In the genomic region with DNA sequence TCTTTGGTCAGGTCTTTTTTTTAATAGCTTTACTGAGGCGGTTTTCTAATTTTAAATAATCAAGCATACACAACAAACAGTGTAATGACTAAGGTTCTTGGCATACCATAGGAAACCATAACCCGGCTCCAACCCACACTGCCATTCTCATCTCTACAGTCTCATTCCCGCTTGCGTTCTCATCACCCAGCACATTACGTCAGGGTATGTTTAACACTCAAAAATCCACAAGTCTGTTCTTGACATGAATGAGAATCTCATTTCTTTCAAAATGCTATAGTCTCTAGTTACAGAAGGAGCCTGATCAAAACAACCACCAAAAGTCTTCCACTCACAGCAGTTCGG, we compare ENCODE assay signal across 8 cellular contexts. TPM values are rescaled to one million over a fixed set of nuclear protein-coding genes. Genes with fewer than 3 reads are reported as not detected.
DNase-seq lines count a peak whose midpoint lies in the region; ATAC-seq and TF ChIP-seq lines count a peak whose summit lies in the region.

No MANE protein-coding gene starts in this region.

- H3K36me3 ChIP-seq in psoas muscle (ENCODE audit: insufficient read depth in 1 of 2, low read depth in 1 of 2) = no peaks in the 10 kb centered on the region

- WGBS in psoas muscle, 3 donors = 1 to 2% (median 1%) methylated on average over 6 of the region's 6 CpGs

- DNase-seq in NOMO-1 treated with dmso at 0.1 percent for 144 hours (lab: John Stamatoyannopoulos, UW; ENCODE audit: unreplicated experiment) (peak; percentile 74), NOMO-1 treated with DMSO at 0.1 percent for 48 hours (lab: John Stamatoyannopoulos, UW; ENCODE audit: unreplicated experiment) (no peak), HS-5 (ENCODE audit: low read depth) (peak; percentile 60), fibroblast of villous mesenchyme (ENCODE audit: low read depth) (peak; percentile 72), psoas muscle (no peak), ecto neural progenitor cell (ENCODE audit: low spot score) (no peak)
- DNase-seq in activated CD4-positive, alpha-beta memory T cell treated with anti-CD3 and anti-CD28 coated beads, Interleukin-2, amount 10 ng/mL, durations not matched to agents 7 days and 5 days = no peak

- no peaks in the 10 kb centered on the region for H3K27me3 ChIP-seq in psoas muscle (ENCODE audit: insufficient read depth in 3 of 3, low read length in 2 of 3)

- POLR2A ChIA-PET in activated CD4-positive, alpha-beta memory T cell treated with anti-CD3 and anti-CD28 coated beads, Interleukin-2, amount 10 ng/mL, durations not matched to agents 7 days and 5 days (lab: Charles Lee) = interaction anchor here (0.8 to 4.6 kb wide), 15 partner anchors 9 to 1610 kb away, joined by 3 to 117 read pairs (median 4); a partner anchor contains a TSS

- no peaks in the 10 kb centered on the region for H3K27me3 Mint-ChIP-seq in activated CD4-positive, alpha-beta memory T cell treated with anti-CD3 and anti-CD28 coated beads, Interleukin-2, amount 10 ng/mL, durations not matched to agents 7 days and 5 days

- peak; percentile 33 for ATAC-seq in GM21515 (IDR thresholded peaks at IDR 0.05; ENCODE audit: unreplicated experiment)
- ATAC-seq in psoas muscle = peak in 2 of 4 donors; percentile 25 to 31

- peak overlapping the region; percentile 97 for H3K27ac Mint-ChIP-seq in activated CD4-positive, alpha-beta memory T cell treated with anti-CD3 and anti-CD28 coated beads, Interleukin-2, amount 10 ng/mL, durations not matched to agents 7 days and 5 days

- H3K4me1 ChIP-seq in psoas muscle = peaks cover 10% of the 10 kb centered on the region

- peak overlapping the region; percentile 78 for H3K27ac ChIP-seq in psoas muscle

- no peak for TF ChIP-seq CTCF in fibroblast of villous mesenchyme (IDR thresholded peaks at IDR 0.05; ENCODE audit: insufficient read depth, low read depth, low read length)
- TF ChIP-seq CTCF in psoas muscle (IDR thresholded peaks at IDR 0.05) = no peak

- peak overlapping the region; percentile 94 for H3K4me3 Mint-ChIP-seq in activated CD4-positive, alpha-beta memory T cell treated with anti-CD3 and anti-CD28 coated beads, Interleukin-2, amount 10 ng/mL, durations not matched to agents 7 days and 5 days

- H3K4me3 ChIP-seq in fibroblast of villous mesenchyme (ENCODE audit: low read depth, low read length) (peak overlapping the region; percentile 77), psoas muscle (peak overlapping the region; percentile 68)

- peaks cover 18% of the 10 kb centered on the region for H3K36me3 Mint-ChIP-seq in activated CD4-positive, alpha-beta memory T cell treated with anti-CD3 and anti-CD28 coated beads, Interleukin-2, amount 10 ng/mL, durations not matched to agents 7 days and 5 days (ENCODE audit: low read depth)

- peaks cover 4% of the 10 kb centered on the region for H3K9me3 Mint-ChIP-seq in activated CD4-positive, alpha-beta memory T cell treated with anti-CD3 and anti-CD28 coated beads, Interleukin-2, amount 10 ng/mL, durations not matched to agents 7 days and 5 days

- peaks cover 37% of the 10 kb centered on the region for H3K4me1 Mint-ChIP-seq in activated CD4-positive, alpha-beta memory T cell treated with anti-CD3 and anti-CD28 coated beads, Interleukin-2, amount 10 ng/mL, durations not matched to agents 7 days and 5 days

- intact Hi-C loops in psoas muscle (cut with DNase I) = loop anchor here in 1 of 2 donors (2.0 kb wide), 1 partner anchor 30 kb away; no protein-coding TSS in a partner anchor

- CTCF ChIA-PET in activated CD4-positive, alpha-beta memory T cell treated with anti-CD3 and anti-CD28 coated beads, Interleukin-2, amount 10 ng/mL, durations not matched to agents 7 days and 5 days (lab: Charles Lee) = interaction anchor here (0.9 to 2.8 kb wide), 7 partner anchors 30 to 408 kb away, joined by 3 to 20 read pairs (median 5); a partner anchor contains a TSS

- no peaks in the 10 kb centered on the region for H3K9me3 ChIP-seq in psoas muscle

RNA-seq across cellular contexts. Expression of a gene that starts 0.5 kb away (rescaled TPM):
- 1 to 10 TPM; 7.7 to 8.5 TPM for total RNA-seq in activated CD4-positive, alpha-beta memory T cell treated with anti-CD3 and anti-CD28 coated beads, Interleukin-2, amount 10 ng/mL, durations not matched to agents 7 days and 5 days
- total RNA-seq in fibroblast of villous mesenchyme (3.9 and 7.8 TPM in 2 replicates), psoas muscle (1 to 10 TPM in 1 of 4 donors, under 1 TPM in 3; 0.53 to 1.2 (median 0.64) TPM)
- polyA plus RNA-seq in psoas muscle = under 1 TPM; 0.10 to 0.85 (median 0.49) TPM

RNA-seq across cellular contexts. Expression of a gene that starts 30.8 kb away (rescaled TPM):
- total RNA-seq in activated CD4-positive, alpha-beta memory T cell treated with anti-CD3 and anti-CD28 coated beads, Interleukin-2, amount 10 ng/mL, durations not matched to agents 7 days and 5 days = 10 to 100 TPM; 17.0 to 19.0 TPM
- total RNA-seq in fibroblast of villous mesenchyme = 13.2 and 21.2 TPM in 2 replicates
- total RNA-seq in psoas muscle = 1 to 10 TPM; 4.1 to 7.1 (median 6.1) TPM
- 1 to 10 TPM; 2.6 to 9.2 (median 5.4) TPM for polyA plus RNA-seq in psoas muscle

RNA-seq across cellular contexts. Expression of a gene that starts 42.4 kb away (rescaled TPM):
- total RNA-seq in activated CD4-positive, alpha-beta memory T cell treated with anti-CD3 and anti-CD28 coated beads, Interleukin-2, amount 10 ng/mL, durations not matched to agents 7 days and 5 days = 10 to 100 TPM; 37.0 to 38.8 TPM
- 91.2 and 123 TPM in 2 replicates for total RNA-seq in fibroblast of villous mesenchyme
- 100 to 1,000 TPM; 125 to 143 (median 142) TPM for total RNA-seq in psoas muscle
- 100 to 1,000 TPM in 2 of 3 donors, 10 to 100 TPM in 1; 99.6 to 202 (median 123) TPM for polyA plus RNA-seq in psoas muscle

Comparison
In these comparisons a context has a peak if more than half of its experiments do, and no peak if none do; other contexts are left out.
1. DNase-seq: peak in NOMO-1 treated with dmso at 0.1 percent for 144 hours (single experiment), HS-5 (single experiment) and fibroblast of villous mesenchyme (single experiment); none in NOMO-1 treated with DMSO at 0.1 percent for 48 hours (single experiment), activated CD4-positive, alpha-beta memory T cell treated with anti-CD3 and anti-CD28 coated beads, Interleukin-2, amount 10 ng/mL, durations not matched to agents 7 days and 5 days (single experiment), psoas muscle (0 of 2) and ecto neural progenitor cell (single experiment).